In genomic region chr15:40310993-40311392, GRCh38 we compare ENCODE assay signal across 28 cellular contexts. TPM values are rescaled to one million over a fixed set of nuclear protein-coding genes. Genes with fewer than 3 reads are reported as not detected.
"Had no signal": no experiment of that assay in that cellular context is flagged by ENCODE, and none has a peak within 500 bp of the region (broad histone marks: within the 10 kb centered on the region; RNA-seq: fewer than 3 reads in every experiment).

No MANE protein-coding gene starts in this region.

- H3K9me3 ChIP-seq: ascending aorta, body of pancreas, MG63, Peyer's patch had no signal

- H3K36me3 ChIP-seq: ascending aorta, MG63, Peyer's patch had no signal

- H3K9me3 Mint-ChIP-seq: activated CD4-positive, alpha-beta memory T cell treated with anti-CD3 and anti-CD28 coated beads, Interleukin-2, amount 10 ng/mL, durations not matched to agents 7 days and 5 days; activated naive CD4-positive, alpha-beta T cell treated with anti-CD3 and anti-CD28 coated beads, Interleukin-2, amount 10 ng/mL, durations not matched to agents 7 days and 5 days; activated T-cell treated with anti-CD3 and anti-CD28 coated beads, Interleukin-2, amount 50 U/mL, for 72 hours; activated T-helper 2 cell treated with anti-CD3 and anti-CD28 coated beads, Interferon-gamma antibody, Interleukin-2, Interleukin-4, amounts not matched to agents 10 μg/mL and 5 μg/mL and 100 μg/mL, durations not matched to agents 14 hours and 24 hours and 36 hours; T-helper 1 cell treated with Interleukin-12 subunit alpha and Interleukin-12 subunit beta and Interleukin-4 antibody, amounts not matched to agents 30 μg/mL and 1 μg/mL, for 36 hours had no signal

- H3K4me1 ChIP-seq: ascending aorta had no signal

- H3K4me3 ChIP-seq: ascending aorta, body of pancreas, MG63, Peyer's patch had no signal

- H3K4me3 Mint-ChIP-seq: activated CD4-positive, alpha-beta memory T cell treated with anti-CD3 and anti-CD28 coated beads, Interleukin-2, amount 10 ng/mL, durations not matched to agents 7 days and 5 days; activated CD4-positive, alpha-beta T cell treated with anti-CD3 and anti-CD28 coated beads for 36 hours; activated naive CD4-positive, alpha-beta T cell treated with anti-CD3 and anti-CD28 coated beads, Interleukin-2, amount 10 ng/mL, durations not matched to agents 7 days and 5 days; activated T-cell treated with anti-CD3 and anti-CD28 coated beads, Interleukin-2, amount 50 U/mL, for 72 hours; T-helper 1 cell treated with Interleukin-12 subunit alpha and Interleukin-12 subunit beta and Interleukin-4 antibody, amounts not matched to agents 30 μg/mL and 1 μg/mL, for 36 hours had no signal

- H3K27ac Mint-ChIP-seq: activated CD4-positive, alpha-beta memory T cell treated with anti-CD3 and anti-CD28 coated beads, Interleukin-2, amount 10 ng/mL, durations not matched to agents 7 days and 5 days; activated CD4-positive, alpha-beta T cell treated with anti-CD3 and anti-CD28 coated beads for 36 hours; activated naive CD4-positive, alpha-beta T cell treated with anti-CD3 and anti-CD28 coated beads, Interleukin-2, amount 10 ng/mL, durations not matched to agents 7 days and 5 days; activated T-cell treated with anti-CD3 and anti-CD28 coated beads, Interleukin-2, amount 50 U/mL, for 72 hours; activated T-helper 2 cell treated with anti-CD3 and anti-CD28 coated beads, Interferon-gamma antibody, Interleukin-2, Interleukin-4, amounts not matched to agents 10 μg/mL and 5 μg/mL and 100 μg/mL, durations not matched to agents 14 hours and 24 hours and 36 hours; T-helper 1 cell treated with Interleukin-12 subunit alpha and Interleukin-12 subunit beta and Interleukin-4 antibody, amounts not matched to agents 30 μg/mL and 1 μg/mL, for 36 hours had no signal

- H3K27me3 ChIP-seq: ascending aorta, body of pancreas, MG63, Peyer's patch had no signal

- H3K27ac ChIP-seq: ascending aorta, body of pancreas, Peyer's patch, RWPE1, VCaP had no signal

- ATAC-seq: activated CD4-positive, alpha-beta T cell treated with anti-CD3 and anti-CD28 coated beads for 36 hours; activated T-cell treated with anti-CD3 and anti-CD28 coated beads, Interleukin-2, amount 50 U/mL, for 72 hours; body of pancreas had no signal

- FAIRE-seq: bronchial epithelial cell had no signal

- H3K27me3 Mint-ChIP-seq: activated CD4-positive, alpha-beta T cell treated with anti-CD3 and anti-CD28 coated beads for 36 hours had no signal

- DNase-seq: activated CD4-positive, alpha-beta memory T cell treated with anti-CD3 and anti-CD28 coated beads, Interleukin-2, amount 10 ng/mL, durations not matched to agents 7 days and 5 days; activated CD4-positive, alpha-beta T cell treated with anti-CD3 and anti-CD28 coated beads for 36 hours; activated CD4-positive, alpha-beta T cell treated with anti-CD3 and anti-CD28 coated beads, Interleukin-2, amount 50 U/mL, for 1 hour; activated gamma-delta T cell treated with Interleukin-2 at 50 U/mL for 16 hours; activated naive CD4-positive, alpha-beta T cell treated with anti-CD3 and anti-CD28 coated beads, Interleukin-2, amount 10 ng/mL, durations not matched to agents 7 days and 5 days; activated T-cell treated with anti-CD3 and anti-CD28 coated beads for 4 hours; activated T-cell treated with anti-CD3 and anti-CD28 coated beads, Interleukin-2, amount 50 U/mL, for 72 hours; body of pancreas; central memory CD4-positive, alpha-beta T cell; MG63; MV-4-11; NCI-H1092 treated with DMSO at 0.1 percent for 48 hours; NCI-H1417 treated with DMSO at 0.1 percent for 48 hours; NCI-H1694; NCI-H2029 treated with DMSO at 0.1 percent for 48 hours; NCI-H510A treated with DMSO at 0.1 percent for 48 hours; NCI-H69; SHP77 treated with DMSO at 0.1 percent for 48 hours had no signal

RNA-seq across cellular contexts. Expression of gene PLCB2, which starts 3.3 kb away (rescaled TPM):
- total RNA-seq: bronchial epithelial cell had no signal

RNA-seq across cellular contexts. Expression of gene ANKRD63, which starts 28.1 kb away (rescaled TPM):
- total RNA-seq: activated CD4-positive, alpha-beta memory T cell treated with anti-CD3 and anti-CD28 coated beads, Interleukin-2, amount 10 ng/mL, durations not matched to agents 7 days and 5 days; activated CD4-positive, alpha-beta T cell treated with anti-CD3 and anti-CD28 coated beads for 36 hours; activated T-cell treated with anti-CD3 and anti-CD28 coated beads, Interleukin-2, amount 50 U/mL, for 72 hours; ascending aorta; body of pancreas; bronchial epithelial cell; Peyer's patch had no signal

RNA-seq across cellular contexts. Expression of gene PHGR1, which starts 39.8 kb away (rescaled TPM):
- total RNA-seq: activated CD4-positive, alpha-beta memory T cell treated with anti-CD3 and anti-CD28 coated beads, Interleukin-2, amount 10 ng/mL, durations not matched to agents 7 days and 5 days; activated CD4-positive, alpha-beta T cell treated with anti-CD3 and anti-CD28 coated beads for 36 hours; activated CD8-positive, alpha-beta memory T cell treated with anti-CD3 and anti-CD28 coated beads for 36 hours; activated T-cell treated with anti-CD3 and anti-CD28 coated beads, Interleukin-2, amount 50 U/mL, for 72 hours; activated T-helper 2 cell treated with anti-CD3 and anti-CD28 coated beads, Interferon-gamma antibody, Interleukin-2, Interleukin-4, amounts not matched to agents 10 μg/mL and 5 μg/mL and 100 μg/mL, durations not matched to agents 14 hours and 24 hours and 36 hours; ascending aorta; body of pancreas; bronchial epithelial cell; chondrocyte; SK-MEL-5 had no signal
